ENCODE assay signal across 16 cellular contexts in genomic region chr1:30450148-30450817, GRCh38.
A peak's percentile ranks its signal among the peaks of the same experiment; 100 is the strongest.
DNase-seq lines count a peak whose midpoint lies in the region; FAIRE-seq and TF ChIP-seq lines count a peak whose summit lies in the region.
"Had no signal": no experiment of that assay in that cellular context is flagged by ENCODE, and none has a peak within 500 bp of the region (broad histone marks: within the 10 kb centered on the region; RNA-seq: fewer than 3 reads in every experiment).

No MANE protein-coding gene starts in this region.

- no peaks in the 10 kb centered on the region for H3K4me1 Mint-ChIP-seq in neural crest cell

- H3K36me3 Mint-ChIP-seq in neural crest cell (ENCODE audit: low read depth), result no peaks in the 10 kb centered on the region

- no peaks in the 10 kb centered on the region for H3K36me3 ChIP-seq in bronchial epithelial cell (ENCODE audit: control insufficient read depth, insufficient read depth, low read length)
- no peaks in the 10 kb centered on the region for H3K36me3 ChIP-seq in MG63
- H3K36me3 ChIP-seq: BLaER1 treated with 17β-estradiol and CSF1 and Interleukin-3, amounts not matched to agents 10 nM and 100 nM had no signal

- H3K9me3 ChIP-seq in MG63, result no peaks in the 10 kb centered on the region

- H3K27ac Mint-ChIP-seq in neural crest cell (ENCODE audit: unreplicated experiment), result peak overlapping the region; percentile 90

- no peaks in the 10 kb centered on the region for H3K27me3 ChIP-seq in bronchial epithelial cell (ENCODE audit: control insufficient read depth, insufficient read depth, low read length)
- no peaks in the 10 kb centered on the region for H3K27me3 ChIP-seq in MG63
- H3K27me3 ChIP-seq: BLaER1 treated with 17β-estradiol and CSF1 and Interleukin-3, amounts not matched to agents 10 nM and 100 nM had no signal

- peak; percentile 40 for FAIRE-seq in bronchial epithelial cell (lab: Jason Lieb, UNC)
- FAIRE-seq: A204.1 had no signal

- peaks cover 10% of the 10 kb centered on the region for H3K27me3 Mint-ChIP-seq in neural crest cell (ENCODE audit: low read depth)

- no peak overlapping the region for H3K4me3 ChIP-seq in bronchial epithelial cell (ENCODE audit: low read depth, low read length)
- no peak overlapping the region for H3K4me3 ChIP-seq in MG63
- H3K4me3 ChIP-seq: BLaER1 treated with 17β-estradiol and CSF1 and Interleukin-3, amounts not matched to agents 10 nM and 100 nM had no signal

- H3K4me3 Mint-ChIP-seq in neural crest cell, result no peak overlapping the region

- peaks cover 4% of the 10 kb centered on the region for H3K9me3 Mint-ChIP-seq in neural crest cell

- DNase-seq in activated effector memory CD4-positive, alpha-beta T cell treated with anti-CD3 and anti-CD28 coated beads, Interleukin-2, amount 50 U/mL, for 16 hours, result peak; percentile 34
- no peak for DNase-seq in activated effector memory CD4-positive, alpha-beta T cell treated with Interleukin-2 at 50 U/mL for 16 hours
- DNase-seq in bronchial epithelial cell (ENCODE audit: low read depth) (no peak), neural crest cell (ENCODE audit: low read depth, low spot score) (no peak), NCI-H2107 (lab: John Stamatoyannopoulos, UW) (no peak), activated T-cell treated with anti-CD3 and anti-CD28 coated beads for 4 hours (no peak), MG63 (no peak)
- DNase-seq: DMS79, NCI-H1417 treated with DMSO at 0.1 percent for 48 hours, NCI-H187 treated with DMSO at 0.1 percent for 48 hours, NCI-H345, NCI-H526, PC-3, SIG-M5 had no signal

- TF ChIP-seq CTCF in bronchial epithelial cell (IDR thresholded peaks at IDR 0.05; ENCODE audit: insufficient read depth, low read length, severe bottlenecking) (no peak), neural crest cell (conservative IDR thresholded peaks at IDR 0.05) (no peak)
